In genomic region chr5:113266227-113266912, GRCh38 we compare ENCODE assay signal across 20 cellular contexts.
A peak's percentile ranks its signal among the peaks of the same experiment; 100 is the strongest.
DNase-seq lines count a peak whose midpoint lies in the region; ATAC-seq, FAIRE-seq and TF ChIP-seq lines count a peak whose summit lies in the region.
"Had no signal": no experiment of that assay in that cellular context is flagged by ENCODE, and none has a peak within 500 bp of the region (broad histone marks: within the 10 kb centered on the region; RNA-seq: fewer than 3 reads in every experiment).

No MANE protein-coding gene starts in this region.

- H3K4me1 ChIP-seq in H9 (ENCODE audit: insufficient read depth, low read length) (peaks cover 18% of the 10 kb centered on the region), tibial artery (peaks cover 0 to 4% (median 0%) of the 10 kb centered on the region in 4 donors), tibial nerve (peaks cover 0 to 27% (median 0%) of the 10 kb centered on the region in 4 donors)

- peaks cover 5% of the 10 kb centered on the region; the same call in 1 of the 2 replicates for H3K79me2 ChIP-seq in H9 (ENCODE audit: insufficient read depth, low read length)

- H3K27me3 ChIP-seq in H9 (ENCODE audit: insufficient read depth, low read length) (no peaks in the 10 kb centered on the region), tibial artery (no peaks in the 10 kb centered on the region), tibial nerve (no peaks in the 10 kb centered on the region)
- H3K27me3 ChIP-seq: esophagus muscularis mucosa, hepatocyte, upper lobe of left lung had no signal

- H3T11ph ChIP-seq in H9 (ENCODE audit: low read length), result no peak overlapping the region

- H3K23ac ChIP-seq in H9 (ENCODE audit: insufficient read length, low read depth, low read length), result no peak overlapping the region

- H3K4me3 ChIP-seq in tibial artery (no peak overlapping the region), tibial nerve (no peak overlapping the region)
- H3K4me3 ChIP-seq: esophagus muscularis mucosa, hepatocyte, upper lobe of left lung had no signal

- H3K9me3 ChIP-seq in H9 (ENCODE audit: control insufficient read depth, low read depth, low read length) (no peaks in the 10 kb centered on the region), tibial artery (no peaks in the 10 kb centered on the region), tibial nerve (no peaks in the 10 kb centered on the region)
- H3K9me3 ChIP-seq: esophagus muscularis mucosa, upper lobe of left lung had no signal

- peaks cover 5% of the 10 kb centered on the region for H3K79me1 ChIP-seq in H9 (ENCODE audit: insufficient read depth, low read depth, low read length, poor library complexity, severe bottlenecking)

- H2BK15ac ChIP-seq in H9 (ENCODE audit: low read depth, low read length), result no peak overlapping the region

- H3K4me3 Mint-ChIP-seq in H9 (no peak overlapping the region; a peak in 1 of 5 replicates), nephron progenitor cell (no peak overlapping the region)
- H3K4me3 Mint-ChIP-seq: IgD-negative memory B cell; stimulated activated naive B cell treated with anti-CD40 and anti-IgM and Interleukin-4, amounts not matched to agents 10 μg/mL and 1 μg/mL and 100 μg/mL, for 72 hours had no signal

- TF ChIP-seq EP300 in tibial nerve (IDR thresholded peaks at IDR 0.05), result no peak

- ATAC-seq in esophagus mucosa, result peak; percentile 58
- ATAC-seq: stimulated activated naive B cell treated with anti-CD40 and anti-IgM and Interleukin-4, amounts not matched to agents 10 μg/mL and 1 μg/mL and 100 μg/mL, for 72 hours had no signal

- H4K5ac ChIP-seq in H9 (ENCODE audit: insufficient read length, low read depth, low read length), result no peak overlapping the region

- no peak for FAIRE-seq in RCC 7860 (lab: Jason Lieb, UNC)
- FAIRE-seq in GM12892 (lab: Jason Lieb, UNC), result no peak

- H4K8ac ChIP-seq in H9 (replicated peaks; ENCODE audit: insufficient read length, low read depth, low read length), result no peak overlapping the region

- no peak overlapping the region for H4K91ac ChIP-seq in H9 (ENCODE audit: insufficient read length, low read depth, low read length)

- no peak overlapping the region for H2BK5ac ChIP-seq in H9 (ENCODE audit: insufficient read length, low read length)

- H3K4me1 Mint-ChIP-seq in H9 (peaks cover 61 to 69% of the 10 kb centered on the region in 2 experiments), nephron progenitor cell (peaks cover 69% of the 10 kb centered on the region)
- H3K4me1 Mint-ChIP-seq: stimulated activated naive B cell treated with anti-CD40 and anti-IgM and Interleukin-4, amounts not matched to agents 10 μg/mL and 1 μg/mL and 100 μg/mL, for 72 hours had no signal

- H3K36me3 ChIP-seq in tibial artery, result no peaks in the 10 kb centered on the region
- no peaks in the 10 kb centered on the region for H3K36me3 ChIP-seq in tibial nerve
- H3K36me3 ChIP-seq: esophagus muscularis mucosa, upper lobe of left lung had no signal

- H2AFZ ChIP-seq in H9 (ENCODE audit: low read length), result no peak overlapping the region
- H2AFZ ChIP-seq: hepatocyte had no signal

- H3K23me2 ChIP-seq in H9 (ENCODE audit: insufficient read length, low read depth, low read length, poor library complexity, severe bottlenecking), result no peaks in the 10 kb centered on the region

- no peak overlapping the region for H3K56ac ChIP-seq in H9 (ENCODE audit: insufficient read length, low read depth, low read length)

- no peak for TF ChIP-seq POLR2A in tibial nerve (IDR thresholded peaks at IDR 0.05)
- no peak for TF ChIP-seq POLR2A in GM12892 (IDR thresholded peaks at IDR 0.05; ENCODE audit: low read depth, low read length)

- intact Hi-C loops in tibial artery (cut with DNase I; ENCODE audit: low total_unique reads), result no loop called here

- peak overlapping the region in 2 of 3 experiments; percentile 61 to 95; a peak in 4 of 7 replicates for H3K27ac Mint-ChIP-seq in H9
- peak overlapping the region; percentile 13 for H3K27ac Mint-ChIP-seq in nephron progenitor cell
- H3K27ac Mint-ChIP-seq: IgD-negative memory B cell; stimulated activated naive B cell treated with anti-CD40 and anti-IgM and Interleukin-4, amounts not matched to agents 10 μg/mL and 1 μg/mL and 100 μg/mL, for 72 hours had no signal

- no peak overlapping the region for H3K4ac ChIP-seq in H9 (ENCODE audit: low read depth, low read length)

- H3K27ac ChIP-seq in H9 (ENCODE audit: insufficient read length, low read depth, low read length) (no peak overlapping the region), tibial artery (no peak overlapping the region), tibial nerve (no peak overlapping the region)
- H3K27ac ChIP-seq: esophagus muscularis mucosa, hepatocyte, upper lobe of left lung had no signal

- H3K18ac ChIP-seq in H9 (ENCODE audit: insufficient read length, low read depth, low read length), result no peak overlapping the region

- no peak overlapping the region for H3K9ac ChIP-seq in H9 (ENCODE audit: extremely low read depth, insufficient read length, low read length)

- no peak for TF ChIP-seq CTCF in H9 (conservative IDR thresholded peaks at IDR 0.05)
- no peak for TF ChIP-seq CTCF in nephron progenitor cell (IDR thresholded peaks at IDR 0.05)
- no peak for TF ChIP-seq CTCF in tibial artery (IDR thresholded peaks at IDR 0.05)
- TF ChIP-seq CTCF in tibial nerve (IDR thresholded peaks at IDR 0.05), result no peak

- H2BK12ac ChIP-seq in H9 (ENCODE audit: insufficient read length, low read depth, low read length), result no peak overlapping the region

- no CpG with 5 or more reads among the region's 4 CpGs for WGBS in H9 (ENCODE audit: extremely low coverage, insufficient read length, low lambda C conversion rate)
- WGBS in tibial nerve, 2 donors, result 78 to 81% methylated on average over 4 of the region's 4 CpGs

- no peaks in the 10 kb centered on the region for H4K20me1 ChIP-seq in H9 (ENCODE audit: control insufficient read depth, insufficient read depth, insufficient read length)

- no peak overlapping the region for H3K4me2 ChIP-seq in H9 (ENCODE audit: insufficient read depth, insufficient read length, low read length)
- H3K4me2 ChIP-seq: hepatocyte had no signal

- no peak overlapping the region for H2AK5ac ChIP-seq in H9 (ENCODE audit: insufficient read length, low read length)

- H3K27me3 Mint-ChIP-seq in H9 (ENCODE audit: low read depth), result no peaks in the 10 kb centered on the region
- no peaks in the 10 kb centered on the region for H3K27me3 Mint-ChIP-seq in nephron progenitor cell (ENCODE audit: low read depth, poor library complexity)

- H3K9me3 Mint-ChIP-seq in H9 (no peaks in the 10 kb centered on the region), nephron progenitor cell (peaks cover 4% of the 10 kb centered on the region)
- H3K9me3 Mint-ChIP-seq: IgD-negative memory B cell; stimulated activated naive B cell treated with anti-CD40 and anti-IgM and Interleukin-4, amounts not matched to agents 10 μg/mL and 1 μg/mL and 100 μg/mL, for 72 hours had no signal

- H2BK20ac ChIP-seq in H9 (ENCODE audit: low read depth, low read length, poor library complexity, severe bottlenecking), result no peak overlapping the region

- DNase-seq in H9, result no peak
- peak; percentile 77 for DNase-seq in RCC 7860 (ENCODE audit: low spot score)
- DNase-seq in nephron progenitor cell, result no peak
- DNase-seq in tibial artery, result no peak
- no peak for DNase-seq in AG08395 (ENCODE audit: low spot score)
- no peak for DNase-seq in tibial nerve (ENCODE audit: low spot score in 2 of 2)
- no peak for DNase-seq in GM12892 (ENCODE audit: insufficient read length)
- DNase-seq: activated CD4-positive, alpha-beta T cell treated with anti-CD3 and anti-CD28 coated beads for 48 hours; activated CD8-positive, alpha-beta memory T cell treated with anti-CD3 and anti-CD28 coated beads, Interleukin-2, amount 50 U/mL, for 48 hours; activated naive CD4-positive, alpha-beta T cell treated with Interleukin-2 at 50 U/mL for 16 hours; MV-4-11; NCI-H2081 treated with DMSO at 0.1 percent for 48 hours; NK-92 treated with Interleukin-12 subunit alpha and Interleukin-12 subunit beta, amount 100 ng/mL, for 24 hours; stimulated activated naive B cell treated with anti-CD40 and anti-IgM and Interleukin-4, amounts not matched to agents 10 μg/mL and 1 μg/mL and 100 μg/mL, for 72 hours; T1000; upper lobe of left lung had no signal

- H3K14ac ChIP-seq in H9 (ENCODE audit: insufficient read depth, low read length), result no peak overlapping the region

- no peak overlapping the region for H2BK120ac ChIP-seq in H9 (ENCODE audit: low read depth, low read length, poor library complexity, severe bottlenecking)

- no peaks in the 10 kb centered on the region for H3K36me3 Mint-ChIP-seq in H9 (ENCODE audit: insufficient read depth in 1 of 3, low read depth in 3 of 3)
- peaks cover 5% of the 10 kb centered on the region for H3K36me3 Mint-ChIP-seq in nephron progenitor cell (ENCODE audit: low read depth)
- H3K36me3 Mint-ChIP-seq: IgD-negative memory B cell; stimulated activated naive B cell treated with anti-CD40 and anti-IgM and Interleukin-4, amounts not matched to agents 10 μg/mL and 1 μg/mL and 100 μg/mL, for 72 hours had no signal
